21 cellular contexts compared by ENCODE assay signal in genomic region chr1:180163044-180163443, GRCh38.
"Had no signal": no experiment of that assay in that cellular context is flagged by ENCODE, and none has a peak within 500 bp of the region (broad histone marks: within the 10 kb centered on the region; RNA-seq: fewer than 3 reads in every experiment).

No MANE protein-coding gene starts in this region.

- DNase-seq: activated CD4-positive, alpha-beta T cell treated with anti-CD3 and anti-CD28 coated beads for 1 hour; activated CD4-positive, alpha-beta T cell treated with anti-CD3 and anti-CD28 coated beads, Interleukin-2, amount 50 U/mL, for 4 hours; activated naive CD4-positive, alpha-beta T cell treated with anti-CD3 and anti-CD28 coated beads for 36 hours; activated T-cell treated with anti-CD3 and anti-CD28 coated beads for 4 hours; cerebellar nuclear complex; effector memory CD4-positive, alpha-beta T cell; foreskin keratinocyte; glutamatergic neuron; left ventricle myocardium superior; mesenchymal stem cell; occipital lobe; right cardiac atrium; stimulated activated CD4-positive, alpha-beta T cell treated with anti-CD3 and anti-CD28 coated beads, Interleukin-4, amount 100 ng/mL, for 24 hours; stimulated activated naive CD4-positive, alpha-beta T cell; substantia nigra; uterus had no signal

- H3K36me3 ChIP-seq: breast epithelium, uterus had no signal

- ATAC-seq: foreskin keratinocyte; left ventricle myocardium superior; natural killer cell treated with Interleukin-12 subunit alpha and Interleukin-12 subunit beta and Interleukin-15 and Interleukin-18, amount 100 ng/mL, for 72 hours; right cardiac atrium had no signal

- H3K9me3 ChIP-seq: ascending aorta, breast epithelium, tibial nerve, uterus had no signal

- H3K4me3 ChIP-seq: ascending aorta, breast epithelium, skin epidermis, tibial nerve, uterus had no signal
